Comparison of ENCODE assay signal across 8 cellular contexts in genomic region chr1:161530158-161530557, GRCh38. TPM values are rescaled to one million over a fixed set of nuclear protein-coding genes. Genes with fewer than 3 reads are reported as not detected.
DNase-seq lines count a peak whose midpoint lies in the region; ATAC-seq, FAIRE-seq and TF ChIP-seq lines count a peak whose summit lies in the region.
"Not testable (repeated sequence)": the region's sequence is repeated elsewhere in the genome, so short reads cannot be mapped to it uniquely, and the experiment has no call there.

No MANE protein-coding gene starts in this region.

- DNase-seq in AG04450 (ENCODE audit: low read depth, low spot score) = not testable (repeated sequence)
- peak; percentile 41 for DNase-seq in NCI-H774 (lab: John Stamatoyannopoulos, UW)
- DNase-seq in activated CD4-positive, alpha-beta T cell treated with anti-CD3 and anti-CD28 coated beads, Interleukin-2, amount 10 ng/mL, durations not matched to agents 24 days and 14 days = peak; percentile 90
- DNase-seq in cerebellar cortex (ENCODE audit: low spot score) = peak; percentile 81
- DNase-seq in keratinocyte (ENCODE audit: low read depth, low spot score) = peak; percentile 33

- H3K9ac ChIP-seq in keratinocyte (ENCODE audit: control insufficient read depth, extremely low read depth, insufficient read depth, low read length) (peak overlapping the region; percentile 72), skeletal muscle tissue (ENCODE audit: low read depth in 1 of 3, low read length in 3 of 3) (peak overlapping the region in 2 of 3 donors; percentile 56 to 73)

- peak overlapping the region; percentile 63 for H3K4me2 ChIP-seq in keratinocyte (ENCODE audit: control insufficient read depth, extremely low read depth, insufficient read depth, low read depth, low read length)

- H3K36me3 ChIP-seq in keratinocyte (ENCODE audit: control insufficient read depth in 2 of 2, extremely low read depth in 1 of 2, insufficient read depth in 2 of 2, low read length in 2 of 2); skeletal muscle tissue (ENCODE audit: control insufficient read depth in 3 of 3, insufficient read depth in 3 of 3, low read length in 3 of 3): not testable (repeated sequence)

- H3K9me1 ChIP-seq in keratinocyte (ENCODE audit: control insufficient read depth, extremely low read depth, insufficient read depth, low read length) = not testable (repeated sequence)

- not testable (repeated sequence) for H3K27ac ChIP-seq in AG04450 (ENCODE audit: low read depth, low read length)
- H3K27ac ChIP-seq in keratinocyte (ENCODE audit: control insufficient read depth, insufficient read depth, low read length) = peak overlapping the region; percentile 56
- peak overlapping the region; percentile 65 for H3K27ac ChIP-seq in skeletal muscle tissue (ENCODE audit: low read depth, low read length)

- H3K4me3 Mint-ChIP-seq in activated CD4-positive, alpha-beta T cell treated with anti-CD3 and anti-CD28 coated beads, Interleukin-2, amount 10 ng/mL, durations not matched to agents 24 days and 14 days = peak overlapping the region; percentile 93

- intact Hi-C loops in activated CD4-positive, alpha-beta T cell treated with anti-CD3 and anti-CD28 coated beads, Interleukin-2, amount 10 ng/mL, durations not matched to agents 24 days and 14 days (cut with micrococcal nuclease) = loop anchor here (10.0 kb wide), 1 partner anchor 45 kb away; no protein-coding TSS in a partner anchor

- POLR2A ChIA-PET in AG04450 (lab: Yijun Ruan, JAX) = interaction anchor here (1.2 to 1.3 kb wide), 2 partner anchors 10 to 219 kb away, joined by 4 to 5 read pairs; partner anchors contain the start of gene DUSP12

- ATAC-seq in GM18909 (IDR thresholded peaks at IDR 0.05; ENCODE audit: poor library complexity, unreplicated experiment) = peak; percentile 37
- ATAC-seq in HG03457 (IDR thresholded peaks at IDR 0.05; ENCODE audit: unreplicated experiment) = peak; percentile 38

- peak overlapping the region; percentile 67 for H3K4me3 ChIP-seq in AG04450 (ENCODE audit: low read depth, low read length)
- peak overlapping the region; percentile 48 to 72 (median 70) for H3K4me3 ChIP-seq in keratinocyte (ENCODE audit: control insufficient read depth in 2 of 3, extremely low read depth in 1 of 3, insufficient read depth in 2 of 3, low read depth in 1 of 3, low read length in 3 of 3)
- peak overlapping the region; percentile 59 to 72 (median 71) for H3K4me3 ChIP-seq in skeletal muscle tissue (ENCODE audit: low read length in 3 of 3)

- H3K27ac Mint-ChIP-seq in activated CD4-positive, alpha-beta T cell treated with anti-CD3 and anti-CD28 coated beads, Interleukin-2, amount 10 ng/mL, durations not matched to agents 24 days and 14 days = peak overlapping the region; percentile 96

- H4K20me1 ChIP-seq in keratinocyte (ENCODE audit: control insufficient read depth, extremely low read depth, insufficient read depth, low read length) = not testable (repeated sequence)

- not testable (repeated sequence) for TF ChIP-seq CTCF in AG04450 (IDR thresholded peaks at IDR 0.05; ENCODE audit: low read depth, low read length); keratinocyte (optimal IDR thresholded peaks at IDR 0.05 in 1 of 3, IDR thresholded peaks at IDR 0.05 in 1 of 3, conservative IDR thresholded peaks at IDR 0.05 in 1 of 3; ENCODE audit: extremely low read depth in 1 of 3, insufficient read depth in 2 of 3, low read length in 3 of 3)

- H3K4me1 ChIP-seq in keratinocyte (ENCODE audit: control insufficient read depth, extremely low read depth, insufficient read depth, low read length); skeletal muscle tissue (ENCODE audit: control insufficient read depth in 3 of 3, insufficient read depth in 3 of 3, low read length in 3 of 3): not testable (repeated sequence)

- dilution Hi-C loops in keratinocyte (cut with MboI; ENCODE audit: extremely low pct_ligation_motif_present, low sequenced_read_pairs) = not testable (repeated sequence)

- H3K4me1 Mint-ChIP-seq in activated CD4-positive, alpha-beta T cell treated with anti-CD3 and anti-CD28 coated beads, Interleukin-2, amount 10 ng/mL, durations not matched to agents 24 days and 14 days = peaks cover 18% of the 10 kb centered on the region

- not testable (repeated sequence) for H3K36me3 Mint-ChIP-seq in activated CD4-positive, alpha-beta T cell treated with anti-CD3 and anti-CD28 coated beads, Interleukin-2, amount 10 ng/mL, durations not matched to agents 24 days and 14 days (ENCODE audit: low read depth)

- H3K27me3 Mint-ChIP-seq in activated CD4-positive, alpha-beta T cell treated with anti-CD3 and anti-CD28 coated beads, Interleukin-2, amount 10 ng/mL, durations not matched to agents 24 days and 14 days = peaks cover 27% of the 10 kb centered on the region

- H2AFZ ChIP-seq in keratinocyte (ENCODE audit: control insufficient read depth, low read length) = not testable (repeated sequence)

- H3K9me3 Mint-ChIP-seq in activated CD4-positive, alpha-beta T cell treated with anti-CD3 and anti-CD28 coated beads, Interleukin-2, amount 10 ng/mL, durations not matched to agents 24 days and 14 days = not testable (repeated sequence)

- H3K9me3 ChIP-seq in AG04450 (ENCODE audit: control insufficient read depth, insufficient read depth, low read length); keratinocyte (ENCODE audit: control insufficient read depth, low read depth, low read length); skeletal muscle tissue (ENCODE audit: control insufficient read depth in 3 of 3, low read length in 3 of 3): not testable (repeated sequence)

- not testable (repeated sequence) for H3K79me2 ChIP-seq in keratinocyte (ENCODE audit: control insufficient read depth, insufficient read depth, low read length)

- not testable (repeated sequence) for H3K27me3 ChIP-seq in AG04450 (ENCODE audit: control insufficient read depth, insufficient read depth, low read length); keratinocyte (ENCODE audit: control insufficient read depth, extremely low read depth, insufficient read depth, low read length); skeletal muscle tissue (ENCODE audit: control insufficient read depth in 3 of 3, insufficient read depth in 3 of 3, low read length in 3 of 3)

- CTCF ChIA-PET in AG04450 (lab: Charles Lee) = not testable (repeated sequence)

- FAIRE-seq in keratinocyte (lab: Jason Lieb, UNC) = not testable (repeated sequence)

RNA-seq across cellular contexts. Expression of gene HSPA6, which starts 5.8 kb away (rescaled TPM):
- polyA plus RNA-seq in AG04450 (2011; rRNA removed) (0.27 and 0.63 TPM in 2 replicates), keratinocyte (0.26 to 0.31 TPM (median 0.27 TPM) in 3 replicates)
- 0.56 TPM in 1 of 2 replicates, not detected in the other for polyA minus RNA-seq in AG04450 (2011; rRNA and poly(A)+ RNA removed)
- 0.91 and 1.2 TPM in 2 replicates for total RNA-seq in activated CD4-positive, alpha-beta T cell treated with anti-CD3 and anti-CD28 coated beads, Interleukin-2, amount 10 ng/mL, durations not matched to agents 24 days and 14 days
- 5.5 TPM for polyA plus RNA-seq in keratinocyte (2011; ENCODE audit: low read depth)
- 0.09 and 0.10 TPM in 2 replicates for polyA plus RNA-seq in keratinocyte (2011; cell fraction: cytosol; rRNA removed)
- polyA plus RNA-seq in keratinocyte (2011; cell fraction: nucleus; rRNA removed) = 0.33 and 0.51 TPM in 2 replicates
- 0.60 and 8.0 TPM in 2 replicates for polyA plus RNA-seq in keratinocyte (2012; ENCODE audit: low replicate concordance)
- polyA minus RNA-seq in keratinocyte = 0.58 to 0.66 TPM in 2 of 3 replicates, not detected in the other
- polyA minus RNA-seq in keratinocyte (2011; cell fraction: cytosol; rRNA and poly(A)+ RNA removed) = 0.77 TPM
- 0.62 and 0.74 TPM in 2 replicates for polyA minus RNA-seq in keratinocyte (2011; cell fraction: nucleus; rRNA and poly(A)+ RNA removed)
- total RNA-seq in skeletal muscle tissue = 0.52 TPM

RNA-seq across cellular contexts. Expression of gene FCGR3A, which starts 19.5 kb away (rescaled TPM):
- not detected in 2 replicates for polyA plus RNA-seq in AG04450 (2011; rRNA removed)
- not detected in 2 replicates for polyA minus RNA-seq in AG04450 (2011; rRNA and poly(A)+ RNA removed)
- not detected in 2 replicates for total RNA-seq in activated CD4-positive, alpha-beta T cell treated with anti-CD3 and anti-CD28 coated beads, Interleukin-2, amount 10 ng/mL, durations not matched to agents 24 days and 14 days
- not detected in 3 replicates for polyA plus RNA-seq in keratinocyte
- polyA plus RNA-seq in keratinocyte (2011; ENCODE audit: low read depth) = not detected
- polyA plus RNA-seq in keratinocyte (2011; cell fraction: cytosol; rRNA removed) = not detected in 2 replicates
- not detected in 2 replicates for polyA plus RNA-seq in keratinocyte (2011; cell fraction: nucleus; rRNA removed)
- polyA plus RNA-seq in keratinocyte (2012; ENCODE audit: low replicate concordance) = not detected in 2 replicates
- not detected in 3 replicates for polyA minus RNA-seq in keratinocyte
- not detected for polyA minus RNA-seq in keratinocyte (2011; cell fraction: cytosol; rRNA and poly(A)+ RNA removed)
- not detected in 2 replicates for polyA minus RNA-seq in keratinocyte (2011; cell fraction: nucleus; rRNA and poly(A)+ RNA removed)
- 1.6 TPM for total RNA-seq in skeletal muscle tissue

RNA-seq across cellular contexts. Expression of gene FCGR2A, which starts 24.9 kb away (rescaled TPM):
- polyA plus RNA-seq in AG04450 (2011; rRNA removed) (2.0 and 2.3 TPM in 2 replicates), keratinocyte (0.08 TPM in 1 of 3 replicates, not detected in the others)
- 0.83 and 1.4 TPM in 2 replicates for polyA minus RNA-seq in AG04450 (2011; rRNA and poly(A)+ RNA removed)
- total RNA-seq in activated CD4-positive, alpha-beta T cell treated with anti-CD3 and anti-CD28 coated beads, Interleukin-2, amount 10 ng/mL, durations not matched to agents 24 days and 14 days = not detected in 2 replicates
- not detected for polyA plus RNA-seq in keratinocyte (2011; ENCODE audit: low read depth)
- polyA plus RNA-seq in keratinocyte (2011; cell fraction: cytosol; rRNA removed) = 0.02 TPM in 1 of 2 replicates, not detected in the other
- polyA plus RNA-seq in keratinocyte (2011; cell fraction: nucleus; rRNA removed) = 0.08 TPM in 1 of 2 replicates, not detected in the other
- not detected in 2 replicates for polyA plus RNA-seq in keratinocyte (2012; ENCODE audit: low replicate concordance)
- not detected in 3 replicates for polyA minus RNA-seq in keratinocyte
- polyA minus RNA-seq in keratinocyte (2011; cell fraction: cytosol; rRNA and poly(A)+ RNA removed) = not detected
- not detected in 2 replicates for polyA minus RNA-seq in keratinocyte (2011; cell fraction: nucleus; rRNA and poly(A)+ RNA removed)
- 12.0 TPM for total RNA-seq in skeletal muscle tissue

Comparison
In these comparisons a context has a peak if more than half of its experiments do, and no peak if none do; other contexts are left out.
1. RNA of gene FCGR2A, which starts 24.9 kb away (total RNA-seq): 12.0 TPM in skeletal muscle tissue (single experiment); not detected in activated CD4-positive, alpha-beta T cell treated with anti-CD3 and anti-CD28 coated beads, Interleukin-2, amount 10 ng/mL, durations not matched to agents 24 days and 14 days; every median in the first group is over 10 times any median in the second.
2. Peak in every context shown above with its lines, with median percentiles within 50 percentile points of each other: H3K4me3 ChIP-seq.